Comparison of ENCODE assay signal across 19 cellular contexts in the genomic region with DNA sequence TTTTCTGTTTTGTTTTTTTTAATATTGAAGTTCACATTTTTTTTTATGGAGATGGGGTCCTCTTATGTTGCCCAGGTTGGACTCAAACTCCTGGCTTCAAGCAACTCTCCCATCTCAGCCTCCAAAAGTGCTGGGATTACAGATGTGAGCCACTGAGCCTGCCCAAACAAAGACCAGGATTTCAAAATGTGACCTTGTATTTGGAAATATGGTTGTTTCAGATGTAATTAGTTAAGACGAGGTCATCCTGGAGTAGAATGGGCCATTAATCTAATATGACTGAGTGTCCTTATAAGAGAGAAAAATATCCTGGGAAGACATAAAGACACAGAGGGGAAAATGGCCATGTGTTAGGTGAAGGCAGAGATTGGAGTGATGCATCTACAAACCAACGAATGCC.
DNase-seq lines count a peak whose midpoint lies in the region; ATAC-seq and TF ChIP-seq lines count a peak whose summit lies in the region.
"Had no signal": no experiment of that assay in that cellular context is flagged by ENCODE, and none has a peak within 500 bp of the region (broad histone marks: within the 10 kb centered on the region; RNA-seq: fewer than 3 reads in every experiment).

No MANE protein-coding gene starts in this region.

- H3K4me1 Mint-ChIP-seq in brain, result peaks cover 76% of the 10 kb centered on the region
- H3K4me1 Mint-ChIP-seq: naive B cell had no signal

- no peak overlapping the region for H3K9ac ChIP-seq in GM23248

- 88 to 92% methylated on average over 2 of the region's 2 CpGs for WGBS in GM23248 (ENCODE audit: low coverage in 1 of 2, low lambda C conversion rate in 2 of 2, missing lambda C conversion rate in 2 of 2), 2 experiments
- 72% methylated on average over 2 of the region's 2 CpGs for WGBS in prostate gland
- 86 to 90% methylated on average over 2 of the region's 2 CpGs for WGBS in tibial nerve, 2 donors

- H3K27me3 ChIP-seq in GM23248 (replicated peaks; ENCODE audit: insufficient read depth), result no peaks in the 10 kb centered on the region; the same call in 1 of the 2 replicates
- H3K27me3 ChIP-seq in prostate gland (replicated peaks; ENCODE audit: insufficient read depth), result no peaks in the 10 kb centered on the region
- H3K27me3 ChIP-seq in tibial nerve, result no peaks in the 10 kb centered on the region
- H3K27me3 ChIP-seq: cardiac muscle cell, right lobe of liver had no signal

- H3K79me2 ChIP-seq in GM23248 (ENCODE audit: insufficient read depth), result no peaks in the 10 kb centered on the region

- no peak for TF ChIP-seq EP300 in tibial nerve (IDR thresholded peaks at IDR 0.05)

- intact Hi-C loops in prostate gland (cut with DNase I), result no loop called here

- peaks cover 0 to 2% (median 0%) of the 10 kb centered on the region in 5 experiments for H3K9me3 Mint-ChIP-seq in brain
- H3K9me3 Mint-ChIP-seq: activated naive CD8-positive, alpha-beta T cell treated with anti-CD3 and anti-CD28 coated beads, Interleukin-2, amount 50 U/mL, for 24 hours; naive B cell had no signal

- H3K9me2 ChIP-seq in GM23248 (ENCODE audit: insufficient read depth), result no peaks in the 10 kb centered on the region

- DNase-seq in GM23248, result no peak
- no peak for DNase-seq in prostate gland (ENCODE audit: low spot score)
- no peak for DNase-seq in tibial nerve (ENCODE audit: low spot score in 2 of 2)
- no peak for DNase-seq in NCI-H2081 (lab: John Stamatoyannopoulos, UW)
- DNase-seq in omental fat pad (ENCODE audit: low spot score), result no peak
- DNase-seq: activated CD8-positive, alpha-beta T cell treated with anti-CD3 and anti-CD28 coated beads, Interleukin-2, amount 10 ng/mL, durations not matched to agents 7 days and 5 days; activated effector memory CD4-positive, alpha-beta T cell treated with Interleukin-2 at 50 U/mL for 16 hours; activated naive CD8-positive, alpha-beta T cell treated with anti-CD3 and anti-CD28 coated beads, Interleukin-2, amount 50 U/mL, for 24 hours; activated T-cell treated with anti-CD3 and anti-CD28 coated beads for 4 hours; naive B cell; NCI-H1694 treated with DMSO at 0.1 percent for 48 hours; NCI-H2171 treated with DMSO at 0.1 percent for 48 hours; NCI-H526; right lobe of liver; T-helper 1 cell had no signal

- H3K27ac ChIP-seq in GM23248 (no peak overlapping the region), prostate gland (peak overlapping the region; percentile 74 to 77), tibial nerve (peak overlapping the region in 3 of 4 donors; percentile 48 to 70 (median 54))
- H3K27ac ChIP-seq: cardiac muscle cell, right lobe of liver had no signal

- H3K27ac Mint-ChIP-seq in brain, result peak overlapping the region in 4 of 5 experiments; percentile 45 to 95 (median 82)
- H3K27ac Mint-ChIP-seq: activated CD8-positive, alpha-beta T cell treated with anti-CD3 and anti-CD28 coated beads, Interleukin-2, amount 10 ng/mL, durations not matched to agents 7 days and 5 days; activated naive CD8-positive, alpha-beta T cell treated with anti-CD3 and anti-CD28 coated beads, Interleukin-2, amount 50 U/mL, for 24 hours had no signal

- H3K4me3 Mint-ChIP-seq in brain, result peak overlapping the region in 3 of 5 experiments; percentile 15 to 52 (median 39)
- H3K4me3 Mint-ChIP-seq: activated CD8-positive, alpha-beta T cell treated with anti-CD3 and anti-CD28 coated beads, Interleukin-2, amount 10 ng/mL, durations not matched to agents 7 days and 5 days; activated naive CD8-positive, alpha-beta T cell treated with anti-CD3 and anti-CD28 coated beads, Interleukin-2, amount 50 U/mL, for 24 hours; naive B cell had no signal

- H4K20me1 ChIP-seq in GM23248 (ENCODE audit: insufficient read depth), result no peaks in the 10 kb centered on the region

- no peaks in the 10 kb centered on the region for H3K36me3 Mint-ChIP-seq in brain
- H3K36me3 Mint-ChIP-seq: naive B cell had no signal

- H3K9me3 ChIP-seq in GM23248 (ENCODE audit: low read depth) (no peaks in the 10 kb centered on the region), prostate gland (no peaks in the 10 kb centered on the region), tibial nerve (no peaks in the 10 kb centered on the region)
- H3K9me3 ChIP-seq: right lobe of liver had no signal

- H3K4me3 ChIP-seq in GM23248, result peak overlapping the region; percentile 35; the same call in 1 of the 2 replicates
- H3K4me3 ChIP-seq in prostate gland, result no peak overlapping the region
- no peak overlapping the region for H3K4me3 ChIP-seq in tibial nerve
- H3K4me3 ChIP-seq: cardiac muscle cell, right lobe of liver had no signal

- peak overlapping the region; percentile 32 for H3K4me2 ChIP-seq in GM23248 (ENCODE audit: unreplicated experiment)

- peaks cover 12% of the 10 kb centered on the region for H3K4me1 ChIP-seq in GM23248 (ENCODE audit: insufficient read depth)
- no peaks in the 10 kb centered on the region for H3K4me1 ChIP-seq in prostate gland (replicated peaks)
- peaks cover 0 to 41% (median 0%) of the 10 kb centered on the region in 4 donors for H3K4me1 ChIP-seq in tibial nerve
- H3K4me1 ChIP-seq: right lobe of liver had no signal

- TF ChIP-seq CTCF in brain (conservative IDR thresholded peaks at IDR 0.05) (no peak), prostate gland (IDR thresholded peaks at IDR 0.05) (no peak), tibial nerve (IDR thresholded peaks at IDR 0.05) (no peak), omental fat pad (IDR thresholded peaks at IDR 0.05) (no peak)

- TF ChIP-seq POLR2A in prostate gland (IDR thresholded peaks at IDR 0.05) (no peak), tibial nerve (IDR thresholded peaks at IDR 0.05) (no peak)

- in situ Hi-C loops in GM23248 (cut with MboI), result no loop called here

- peaks cover 13% of the 10 kb centered on the region for H3K27me3 Mint-ChIP-seq in brain

- H2AFZ ChIP-seq in GM23248, result no peak overlapping the region

- ATAC-seq in HG02973 (IDR thresholded peaks at IDR 0.05; ENCODE audit: unreplicated experiment), result no peak
- ATAC-seq in omental fat pad (ENCODE audit: low FRiP score), result no peak
- ATAC-seq: activated CD4-positive, CD25-positive, alpha-beta regulatory T cell treated with anti-CD3 and anti-CD28 coated beads, Interleukin-2, amount 50 U/mL, for 24 hours; activated CD8-positive, alpha-beta T cell treated with anti-CD3 and anti-CD28 coated beads, Interleukin-2, amount 10 ng/mL, durations not matched to agents 7 days and 5 days; activated naive CD8-positive, alpha-beta T cell treated with anti-CD3 and anti-CD28 coated beads, Interleukin-2, amount 50 U/mL, for 24 hours; right lobe of liver had no signal

- H3K36me3 ChIP-seq in GM23248 (ENCODE audit: low read depth), result no peaks in the 10 kb centered on the region
- H3K36me3 ChIP-seq in prostate gland, result no peaks in the 10 kb centered on the region
- H3K36me3 ChIP-seq in tibial nerve, result no peaks in the 10 kb centered on the region
- H3K36me3 ChIP-seq: cardiac muscle cell, right lobe of liver had no signal

- no peaks in the 10 kb centered on the region for H3F3A ChIP-seq in GM23248 (ENCODE audit: insufficient read depth)
